18 cellular contexts compared by ENCODE assay signal in the genomic region with DNA sequence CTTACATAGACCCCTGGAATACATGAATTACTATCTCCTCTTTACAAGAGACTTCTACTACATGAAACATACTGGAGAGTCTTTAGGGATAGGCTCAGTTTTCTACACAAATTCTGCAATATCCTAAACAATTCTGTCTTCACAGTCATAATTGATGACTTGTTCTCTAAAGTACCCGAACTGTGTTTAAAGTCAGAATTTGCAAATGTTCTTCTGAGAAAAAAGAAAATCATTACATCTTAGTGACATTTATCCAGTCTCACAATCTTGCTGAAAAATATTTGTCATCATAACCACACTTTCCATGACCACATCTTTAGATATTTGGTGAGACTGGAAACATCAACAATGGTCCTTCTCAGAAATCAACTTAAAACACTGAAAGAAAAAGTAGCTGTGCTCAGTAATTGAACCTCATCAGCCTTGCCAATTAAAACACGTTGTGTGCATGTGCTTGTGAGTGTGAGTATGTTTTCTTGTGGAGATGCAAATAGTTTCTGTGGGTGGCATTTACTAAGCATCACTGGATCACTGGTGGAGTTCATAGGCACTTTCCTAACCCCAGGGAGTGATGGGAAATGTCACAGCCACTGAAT.
A peak's percentile ranks its signal among the peaks of the same experiment; 100 is the strongest.
DNase-seq lines count a peak whose midpoint lies in the region; ATAC-seq and TF ChIP-seq lines count a peak whose summit lies in the region.
"Had no signal": no experiment of that assay in that cellular context is flagged by ENCODE, and none has a peak within 500 bp of the region (broad histone marks: within the 10 kb centered on the region; RNA-seq: fewer than 3 reads in every experiment).

No MANE protein-coding gene starts in this region.

- no peak for TF ChIP-seq POLR2A in vagina (IDR thresholded peaks at IDR 0.05)

- H3K9me3 ChIP-seq in vagina = no peaks in the 10 kb centered on the region

- CTCF ChIA-PET in activated naive CD4-positive, alpha-beta T cell treated with anti-CD3 and anti-CD28 coated beads, Interleukin-2, amount 10 ng/mL, durations not matched to agents 7 days and 5 days (lab: Charles Lee) = interaction anchor here (0.7 to 2.7 kb wide), 4 partner anchors 14 to 942 kb away, joined by 3 to 9 read pairs (median 4); no protein-coding TSS in a partner anchor

- H3K4me3 ChIP-seq in vagina = no peak overlapping the region

- intact Hi-C loops in vagina (cut with DNase I) = no loop called here

- peaks cover 21% of the 10 kb centered on the region for H3K27me3 Mint-ChIP-seq in activated naive CD4-positive, alpha-beta T cell treated with anti-CD3 and anti-CD28 coated beads, Interleukin-2, amount 10 ng/mL, durations not matched to agents 7 days and 5 days
- H3K27me3 Mint-ChIP-seq in activated naive CD8-positive, alpha-beta T cell treated with anti-CD3 and anti-CD28 coated beads for 36 hours = peaks cover 5% of the 10 kb centered on the region
- H3K27me3 Mint-ChIP-seq: B cell had no signal

- H3K27ac ChIP-seq in vagina = no peak overlapping the region
- H3K27ac ChIP-seq: 22Rv1, KMS-11 had no signal

- TF ChIP-seq CTCF in vagina (IDR thresholded peaks at IDR 0.05) = no peak

- no peaks in the 10 kb centered on the region for H3K4me1 ChIP-seq in vagina

- no peaks in the 10 kb centered on the region for H3K36me3 ChIP-seq in vagina

- no peak overlapping the region for H3K4me3 Mint-ChIP-seq in activated naive CD4-positive, alpha-beta T cell treated with anti-CD3 and anti-CD28 coated beads, Interleukin-2, amount 10 ng/mL, durations not matched to agents 7 days and 5 days
- H3K4me3 Mint-ChIP-seq in activated naive CD8-positive, alpha-beta T cell treated with anti-CD3 and anti-CD28 coated beads for 36 hours = no peak overlapping the region
- H3K4me3 Mint-ChIP-seq: B cell; CD8-positive, alpha-beta T cell; HFFc6 had no signal

- peaks cover 8% of the 10 kb centered on the region for H3K4me1 Mint-ChIP-seq in activated naive CD4-positive, alpha-beta T cell treated with anti-CD3 and anti-CD28 coated beads, Interleukin-2, amount 10 ng/mL, durations not matched to agents 7 days and 5 days
- H3K4me1 Mint-ChIP-seq in activated naive CD8-positive, alpha-beta T cell treated with anti-CD3 and anti-CD28 coated beads for 36 hours = peaks cover 11% of the 10 kb centered on the region
- H3K4me1 Mint-ChIP-seq: B cell had no signal

- no peak for DNase-seq in activated CD4-positive, CD25-positive, alpha-beta regulatory T cell treated with anti-CD3 and anti-CD28 coated beads, Interleukin-2, amount 50 U/mL, for 72 hours
- DNase-seq in activated naive CD4-positive, alpha-beta T cell treated with anti-CD3 and anti-CD28 coated beads, Interleukin-2, amount 10 ng/mL, durations not matched to agents 7 days and 5 days = no peak
- DNase-seq in activated naive CD4-positive, alpha-beta T cell (lab: John Stamatoyannopoulos, UW) = no peak
- DNase-seq in activated naive CD8-positive, alpha-beta T cell treated with anti-CD3 and anti-CD28 coated beads for 36 hours = no peak
- peak; percentile 36 for DNase-seq in stromal cell of bone marrow (ENCODE audit: low read depth)
- no peak for DNase-seq in vagina (ENCODE audit: extremely low spot score in 2 of 2)
- DNase-seq in NCI-H187 (lab: John Stamatoyannopoulos, UW) = no peak
- DNase-seq: CD8-positive, alpha-beta T cell; HFFc6; NCI-H1436; NCI-H2081; NCI-H748 treated with DMSO at 0.1 percent for 48 hours; OCI-M1 had no signal

- H3K27ac Mint-ChIP-seq in activated naive CD4-positive, alpha-beta T cell treated with anti-CD3 and anti-CD28 coated beads, Interleukin-2, amount 10 ng/mL, durations not matched to agents 7 days and 5 days = peak overlapping the region; percentile 77
- H3K27ac Mint-ChIP-seq in activated naive CD8-positive, alpha-beta T cell treated with anti-CD3 and anti-CD28 coated beads for 36 hours = peak overlapping the region; percentile 79
- H3K27ac Mint-ChIP-seq: B cell; CD8-positive, alpha-beta T cell; HFFc6 had no signal

- peak; percentile 65 to 68 for ATAC-seq in activated CD4-positive, CD25-positive, alpha-beta regulatory T cell treated with anti-CD3 and anti-CD28 coated beads, Interleukin-2, amount 50 U/mL, for 24 hours
- ATAC-seq: CD8-positive, alpha-beta T cell; HepG2 had no signal

- no peaks in the 10 kb centered on the region for H3K9me3 Mint-ChIP-seq in activated naive CD4-positive, alpha-beta T cell treated with anti-CD3 and anti-CD28 coated beads, Interleukin-2, amount 10 ng/mL, durations not matched to agents 7 days and 5 days
- H3K9me3 Mint-ChIP-seq in activated naive CD8-positive, alpha-beta T cell treated with anti-CD3 and anti-CD28 coated beads for 36 hours = no peaks in the 10 kb centered on the region
- H3K9me3 Mint-ChIP-seq: CD8-positive, alpha-beta T cell; HFFc6 had no signal

- H3K36me3 Mint-ChIP-seq in activated naive CD4-positive, alpha-beta T cell treated with anti-CD3 and anti-CD28 coated beads, Interleukin-2, amount 10 ng/mL, durations not matched to agents 7 days and 5 days = no peaks in the 10 kb centered on the region
- H3K36me3 Mint-ChIP-seq in activated naive CD8-positive, alpha-beta T cell treated with anti-CD3 and anti-CD28 coated beads for 36 hours = no peaks in the 10 kb centered on the region
- H3K36me3 Mint-ChIP-seq: CD8-positive, alpha-beta T cell had no signal

- H3K27me3 ChIP-seq in vagina = no peaks in the 10 kb centered on the region
